9 cellular contexts compared by ENCODE assay signal in the genomic region with DNA sequence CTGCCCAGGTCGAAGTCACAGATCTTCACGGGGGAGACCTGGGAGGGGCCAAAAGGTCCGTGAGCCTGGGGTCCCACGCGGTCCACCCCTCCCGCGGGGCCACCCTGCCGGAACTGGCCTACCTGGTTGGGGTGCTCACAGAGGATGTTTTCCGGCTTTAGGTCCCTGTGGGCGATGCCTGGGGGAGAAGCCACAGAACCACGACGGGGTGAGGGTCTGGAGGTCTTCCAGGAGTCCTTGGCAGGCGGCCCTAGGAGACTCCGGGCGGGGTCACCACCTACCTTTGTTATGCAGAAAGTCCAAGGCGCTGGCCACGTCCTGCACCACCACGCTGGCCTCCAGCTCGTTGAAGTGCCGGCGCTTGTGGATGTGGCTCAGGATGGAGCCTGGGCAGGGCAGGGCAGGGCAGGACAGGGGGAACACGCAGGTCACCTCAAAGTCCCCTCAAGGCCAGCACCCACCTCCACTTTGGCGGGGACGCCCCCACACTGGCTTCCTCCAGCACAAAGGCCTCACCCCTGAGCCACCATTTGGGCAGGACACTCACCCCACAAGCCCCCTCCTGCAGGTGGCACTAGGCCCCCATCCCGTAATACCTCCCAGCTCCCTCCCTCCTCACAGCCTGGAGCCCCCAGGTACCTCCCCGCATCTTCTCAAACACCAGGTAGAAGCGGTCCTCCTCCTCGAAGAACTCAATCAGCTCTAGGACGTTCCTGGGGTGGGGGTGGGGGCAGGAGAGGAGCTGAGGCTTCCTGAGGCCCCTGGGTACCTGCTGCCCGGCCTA. TPM values are rescaled to one million over a fixed set of nuclear protein-coding genes. Genes with fewer than 3 reads are reported as not detected.
DNase-seq lines count a peak whose midpoint lies in the region; ATAC-seq and TF ChIP-seq lines count a peak whose summit lies in the region.
"Had no signal": no experiment of that assay in that cellular context is flagged by ENCODE, and none has a peak within 500 bp of the region (broad histone marks: within the 10 kb centered on the region; RNA-seq: fewer than 3 reads in every experiment).

No MANE protein-coding gene starts in this region.

- H3K27ac ChIP-seq in OCI-LY1 (ENCODE audit: low read depth, low read length, poor library complexity, severe bottlenecking), result peak overlapping the region; percentile 95
- peak overlapping the region; percentile 90 for H3K27ac ChIP-seq in rectal smooth muscle tissue (ENCODE audit: low read depth, low read length)
- H3K27ac ChIP-seq: SJSA1 had no signal

- POLR2A ChIA-PET in GM10248 (lab: Yijun Ruan, JAX), result interaction anchor here (0.7 to 1.7 kb wide), 5 partner anchors 8 to 40 kb away, joined by 3 to 13 read pairs (median 4); a partner anchor contains a TSS

- CTCF ChIA-PET in GM10248 (lab: Yijun Ruan, JAX), result interaction anchor here (0.8 to 3.4 kb wide), 8 partner anchors 10 to 113 kb away, joined by 3 to 12 read pairs (median 4); no protein-coding TSS in a partner anchor

- DNase-seq in GM10248 (ENCODE audit: extremely low spot score) (no peak), HPDE6-E6E7 (ENCODE audit: extremely low spot score) (no peak), SHP77 treated with DMSO at 0.1 percent for 48 hours (lab: John Stamatoyannopoulos, UW) (no peak)

- ATAC-seq in GM19035 (IDR thresholded peaks at IDR 0.05; ENCODE audit: unreplicated experiment) (peak; percentile 14), esophagus mucosa (peak; percentile 1), GM18861 (IDR thresholded peaks at IDR 0.05; ENCODE audit: unreplicated experiment) (no peak)

- H3K36me3 ChIP-seq in OCI-LY1 (ENCODE audit: insufficient read depth, low read length) (peaks cover 51% of the 10 kb centered on the region), rectal smooth muscle tissue (ENCODE audit: control insufficient read depth, insufficient read depth, low read length) (peaks cover 26% of the 10 kb centered on the region)

- no peak overlapping the region for H2AFZ ChIP-seq in OCI-LY1 (ENCODE audit: low read length)

- H3K4me3 ChIP-seq in OCI-LY1 (ENCODE audit: low read depth, low read length, poor library complexity, severe bottlenecking) (peak overlapping the region; percentile 59), rectal smooth muscle tissue (ENCODE audit: low read length) (peak overlapping the region; percentile 62)
- H3K4me3 ChIP-seq: SJSA1 had no signal

- H3K4me1 ChIP-seq in OCI-LY1 (ENCODE audit: insufficient read depth, low read length, severe bottlenecking) (peaks cover 55% of the 10 kb centered on the region), rectal smooth muscle tissue (ENCODE audit: control insufficient read depth, insufficient read depth, low read length) (peaks cover 22% of the 10 kb centered on the region)

- H3K27me3 ChIP-seq in OCI-LY1 (ENCODE audit: insufficient read depth, low read length) (no peaks in the 10 kb centered on the region), rectal smooth muscle tissue (ENCODE audit: control insufficient read depth, insufficient read depth, low read length) (no peaks in the 10 kb centered on the region)
- H3K27me3 ChIP-seq: SJSA1 had no signal

- H3F3A ChIP-seq in OCI-LY1 (ENCODE audit: insufficient read depth, low read length), result 0 out of 2 replicates have a peak, but pooled peaks cover 1% of the 10 kb centered on the region

- no peaks in the 10 kb centered on the region for H3K9me2 ChIP-seq in OCI-LY1 (ENCODE audit: low read depth, low read length)

- no peaks in the 10 kb centered on the region for H4K20me1 ChIP-seq in OCI-LY1 (ENCODE audit: insufficient read depth, low read length)

- H3K9me3 ChIP-seq in OCI-LY1 (ENCODE audit: low read length), result no peaks in the 10 kb centered on the region
- H3K9me3 ChIP-seq: SJSA1 had no signal

- H3K9ac ChIP-seq in OCI-LY1 (ENCODE audit: low read length), result peak overlapping the region; percentile 83
- H3K9ac ChIP-seq in rectal smooth muscle tissue (ENCODE audit: low read length), result peak overlapping the region; percentile 8

- H3K79me2 ChIP-seq in OCI-LY1 (ENCODE audit: insufficient read depth, low read length), result no peaks in the 10 kb centered on the region

- no peak for TF ChIP-seq CTCF in OCI-LY1 (IDR thresholded peaks at IDR 0.05; ENCODE audit: low read length)
- no peak for TF ChIP-seq CTCF in GM10248 (IDR thresholded peaks at IDR 0.05; ENCODE audit: control extremely low read depth, extremely low read depth, low read depth, missing control alignments)

- H3K4me2 ChIP-seq in OCI-LY1 (ENCODE audit: low read length), result peak overlapping the region; percentile 71

RNA-seq across cellular contexts. Expression of a gene that starts 8.4 kb away (rescaled TPM):
- total RNA-seq in esophagus mucosa, result 311 TPM

RNA-seq across cellular contexts. Expression of a gene that starts 27.2 kb away (rescaled TPM):
- total RNA-seq in esophagus mucosa, result 68.6 TPM

RNA-seq across cellular contexts. Expression of a gene that starts 53.4 kb away (rescaled TPM):
- 28.1 TPM for total RNA-seq in esophagus mucosa

RNA-seq across cellular contexts. Expression of a gene that starts 54.0 kb away (rescaled TPM):
- total RNA-seq in esophagus mucosa, result 4.7 TPM
